14 cellular contexts compared by ENCODE assay signal in the genomic region with DNA sequence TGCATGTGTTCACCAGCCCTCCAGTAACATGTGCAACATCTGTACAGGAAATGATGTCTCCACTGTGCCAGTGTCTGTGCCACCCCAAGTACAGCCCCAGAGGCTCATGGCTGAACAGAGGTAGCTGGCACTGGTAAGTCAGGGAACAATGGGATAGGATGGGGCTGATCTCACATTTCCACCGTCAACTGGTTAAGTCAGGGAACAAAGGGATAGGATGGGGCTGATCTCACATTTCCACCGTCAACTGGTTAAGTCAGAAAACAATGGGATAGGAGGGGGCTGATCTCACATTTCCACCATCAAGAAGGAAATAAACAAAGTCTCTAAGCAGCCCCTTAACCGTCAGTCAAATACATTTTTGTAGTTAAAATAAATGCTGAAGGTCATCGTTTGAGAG.
"Had no signal": no experiment of that assay in that cellular context is flagged by ENCODE, and none has a peak within 500 bp of the region (broad histone marks: within the 10 kb centered on the region; RNA-seq: fewer than 3 reads in every experiment).

No MANE protein-coding gene starts in this region.

- H3K4me3 ChIP-seq: left lung, psoas muscle, right lobe of liver had no signal

- ATAC-seq: activated CD8-positive, alpha-beta T cell treated with anti-CD3 and anti-CD28 coated beads for 36 hours; left lung; natural killer cell; psoas muscle; right lobe of liver had no signal

- DNase-seq: activated CD4-positive, alpha-beta T cell treated with anti-CD3 and anti-CD28 coated beads for 1 hour; activated CD8-positive, alpha-beta memory T cell treated with anti-CD3 and anti-CD28 coated beads, Interleukin-2, amount 50 U/mL, for 4 hours; activated CD8-positive, alpha-beta T cell treated with anti-CD3 and anti-CD28 coated beads for 36 hours; activated naive CD8-positive, alpha-beta T cell treated with anti-CD3 and anti-CD28 coated beads, Interleukin-2, amount 10 ng/mL, durations not matched to agents 7 days and 5 days; anterior cingulate cortex; cerebellar nuclear complex; erythroblast; left lung; natural killer cell; psoas muscle; right lobe of liver; stimulated activated CD4-positive, alpha-beta T cell treated with anti-CD3 and anti-CD28 coated beads, Interleukin-1b, Interleukin-23, amount 100 ng/mL, for 48 hours; stimulated activated naive CD4-positive, alpha-beta T cell; trophoblast cell had no signal
